ENCODE assay signal across 8 cellular contexts in genomic region chr9:1978941-1979340, GRCh38. TPM values are rescaled to one million over a fixed set of nuclear protein-coding genes. Genes with fewer than 3 reads are reported as not detected.
DNase-seq lines count a peak whose midpoint lies in the region; ATAC-seq and TF ChIP-seq lines count a peak whose summit lies in the region.
"Had no signal": no experiment of that assay in that cellular context is flagged by ENCODE, and none has a peak within 500 bp of the region (broad histone marks: within the 10 kb centered on the region; RNA-seq: fewer than 3 reads in every experiment).

No MANE protein-coding gene starts in this region.

- peak overlapping the region; percentile 32; the same call in 1 of the 2 replicates for H3K9ac ChIP-seq in KMS-11

- intact Hi-C loops in body of pancreas (cut with DNase I): no loop called here
- intact Hi-C loops in right cardiac atrium (cut with DNase I): no loop called here

- no peaks in the 10 kb centered on the region for H3K27me3 ChIP-seq in KMS-11 (ENCODE audit: insufficient read depth, low read depth)
- no peaks in the 10 kb centered on the region for H3K27me3 ChIP-seq in body of pancreas
- H3K27me3 ChIP-seq in right cardiac atrium (ENCODE audit: control insufficient read depth, insufficient read depth): no peaks in the 10 kb centered on the region

- peak overlapping the region; percentile 87 for H3K27ac ChIP-seq in KMS-11
- H3K27ac ChIP-seq in body of pancreas: peak overlapping the region in 3 of 4 donors; percentile 11 to 51 (median 38)
- no peak overlapping the region for H3K27ac ChIP-seq in right cardiac atrium (ENCODE audit: low read length)

- no peaks in the 10 kb centered on the region for H3K9me3 Mint-ChIP-seq in type B pancreatic cell

- 31% methylated on average over 5 of the region's 5 CpGs for WGBS in body of pancreas, 2 donors
- WGBS in right cardiac atrium: 45% methylated on average over 5 of the region's 5 CpGs

- peak; percentile 60 for ATAC-seq in body of pancreas
- peak; percentile 82 to 84 for ATAC-seq in right cardiac atrium
- ATAC-seq in GM18517 (IDR thresholded peaks at IDR 0.05; ENCODE audit: unreplicated experiment): no peak

- DNase-seq in body of pancreas (peak; percentile 41 to 65 (median 52)), right cardiac atrium (peak; percentile 36 to 64 (median 61)), type B pancreatic cell (ENCODE audit: extremely low spot score, unreplicated experiment) (no peak), NCI-H187 (lab: John Stamatoyannopoulos, UW) (no peak), NCI-H1105 (lab: John Stamatoyannopoulos, UW) (no peak)
- DNase-seq: activated CD8-positive, alpha-beta memory T cell treated with anti-CD3 and anti-CD28 coated beads, Interleukin-2, amount 50 U/mL, for 4 hours had no signal

- peaks cover 69% of the 10 kb centered on the region for H3K4me1 ChIP-seq in KMS-11 (ENCODE audit: low read depth, poor library complexity, severe bottlenecking)
- peaks cover 20% of the 10 kb centered on the region for H3K4me1 ChIP-seq in body of pancreas
- no peaks in the 10 kb centered on the region for H3K4me1 ChIP-seq in right cardiac atrium (ENCODE audit: control insufficient read depth, insufficient read depth, low read length)

- H3K4me3 ChIP-seq in KMS-11 (IDR thresholded peaks at IDR 0.05; ENCODE audit: insufficient read depth, low read depth, low read length): no peak overlapping the region
- no peak overlapping the region for H3K4me3 ChIP-seq in body of pancreas
- no peak overlapping the region for H3K4me3 ChIP-seq in right cardiac atrium (ENCODE audit: low read length)

- H3K27ac Mint-ChIP-seq in type B pancreatic cell: peak overlapping the region; percentile 38

- H3K9me3 ChIP-seq in body of pancreas: no peaks in the 10 kb centered on the region
- H3K9me3 ChIP-seq in right cardiac atrium (ENCODE audit: control insufficient read depth, low read length): no peaks in the 10 kb centered on the region

- H3K79me2 ChIP-seq in KMS-11 (ENCODE audit: insufficient read depth, low read depth): peaks cover 5% of the 10 kb centered on the region; the same call in 1 of the 2 replicates

- no peaks in the 10 kb centered on the region for H3K36me3 Mint-ChIP-seq in type B pancreatic cell

- H3K36me3 ChIP-seq in KMS-11 (ENCODE audit: insufficient read depth): no peaks in the 10 kb centered on the region
- H3K36me3 ChIP-seq in body of pancreas (replicated peaks in 1 of 2; ENCODE audit: insufficient read depth in 1 of 2, low read depth in 2 of 2): no peaks in the 10 kb centered on the region

- peak overlapping the region; percentile 15 for H2AFZ ChIP-seq in KMS-11 (ENCODE audit: low read depth)

- no peak overlapping the region for H3K4me3 Mint-ChIP-seq in type B pancreatic cell

- H3K4me2 ChIP-seq in KMS-11: peak overlapping the region; percentile 72

- no peaks in the 10 kb centered on the region for H4K20me1 ChIP-seq in KMS-11 (ENCODE audit: insufficient read depth)

- no peak for TF ChIP-seq POLR2A in body of pancreas (IDR thresholded peaks at IDR 0.05)

- peaks cover 35% of the 10 kb centered on the region for H3K4me1 Mint-ChIP-seq in type B pancreatic cell (ENCODE audit: unreplicated experiment)

- no peaks in the 10 kb centered on the region for H3K27me3 Mint-ChIP-seq in type B pancreatic cell

- TF ChIP-seq CTCF in KMS-11 (conservative IDR thresholded peaks at IDR 0.05; ENCODE audit: low read depth, low read length) (no peak), body of pancreas (IDR thresholded peaks at IDR 0.05) (no peak), type B pancreatic cell (conservative IDR thresholded peaks at IDR 0.05) (no peak)

RNA-seq across cellular contexts. Expression of gene SMARCA2, which starts 36.2 kb away (rescaled TPM):
- total RNA-seq in body of pancreas (100 to 1,000 TPM in 1 of 2 donors, 10 to 100 TPM in 1; 83.8 to 117 TPM), right cardiac atrium (100 to 1,000 TPM in 3 of 4 donors, 10 to 100 TPM in 1; 99.6 to 133 (median 112) TPM), type B pancreatic cell (ENCODE audit: low replicate concordance) (131 and 174 TPM in 2 replicates)
- polyA plus RNA-seq in right cardiac atrium: 49.3 TPM

Comparison
In these comparisons a context has a peak if more than half of its experiments do, and no peak if none do; other contexts are left out.
1. DNase-seq: peak in body of pancreas (4 of 4) and right cardiac atrium (3 of 3); none in type B pancreatic cell (single experiment), NCI-H187 (0 of 2) and NCI-H1105 (single experiment).